Comparison of ENCODE assay signal across 8 cellular contexts in the genomic region with DNA sequence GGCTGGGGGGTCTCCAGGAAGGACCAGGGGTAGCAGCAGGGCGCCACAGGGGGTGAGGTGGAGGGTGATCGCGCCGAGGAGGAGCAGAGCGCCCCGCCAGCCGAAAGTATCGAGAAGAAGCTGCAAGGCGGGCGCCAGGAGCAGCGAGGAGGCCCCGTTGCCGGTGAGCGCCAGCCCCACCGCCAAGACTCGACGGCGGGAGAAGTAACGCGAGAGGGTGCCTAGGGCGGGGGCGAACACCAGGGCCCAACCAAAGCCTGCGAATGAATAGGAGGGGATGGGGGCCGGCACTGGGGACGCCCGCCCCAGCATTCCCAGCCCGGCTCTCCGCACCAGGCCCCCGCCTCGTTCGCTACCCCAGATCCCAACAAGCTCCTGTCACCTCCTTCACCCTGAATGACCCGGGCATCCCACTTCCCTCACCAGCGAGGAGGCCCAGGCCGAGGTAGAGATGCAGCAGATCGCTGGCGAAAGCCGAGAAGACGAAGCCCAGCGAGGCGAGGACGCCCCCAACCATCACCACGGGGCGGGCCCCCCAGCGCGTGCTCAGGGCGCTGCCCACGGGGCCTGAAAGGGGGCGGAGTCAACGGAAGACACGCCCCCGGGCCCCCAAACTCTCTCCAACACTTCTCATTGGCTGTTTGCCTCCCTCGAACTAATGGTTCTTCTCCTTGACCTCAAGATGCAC. TPM values are rescaled to one million over a fixed set of nuclear protein-coding genes. Genes with fewer than 3 reads are reported as not detected.
A peak's percentile ranks its signal among the peaks of the same experiment; 100 is the strongest.
DNase-seq lines count a peak whose midpoint lies in the region; ATAC-seq, FAIRE-seq and TF ChIP-seq lines count a peak whose summit lies in the region.

No MANE protein-coding gene starts in this region.

- peak overlapping the region; percentile 95 for H3K4me2 ChIP-seq in hepatocyte

- H3K9me3 ChIP-seq in hepatocyte (ENCODE audit: low read depth), result no peaks in the 10 kb centered on the region

- WGBS in hepatocyte (ENCODE audit: low lambda C conversion rate, missing lambda C conversion rate), result 16% methylated on average over 28 of the region's 52 CpGs

- H3K4me1 ChIP-seq in hepatocyte (ENCODE audit: insufficient read depth), result peaks cover 19% of the 10 kb centered on the region

- H3K36me3 Mint-ChIP-seq in activated T-helper 2 cell treated with anti-CD3 and anti-CD28 coated beads, Interferon-gamma antibody, Interleukin-2, Interleukin-4, amounts not matched to agents 10 μg/mL and 5 μg/mL and 100 μg/mL, durations not matched to agents 14 hours and 24 hours and 36 hours (ENCODE audit: low read depth), result peaks cover 8% of the 10 kb centered on the region

- H3K27me3 Mint-ChIP-seq in activated T-helper 2 cell treated with anti-CD3 and anti-CD28 coated beads, Interferon-gamma antibody, Interleukin-2, Interleukin-4, amounts not matched to agents 10 μg/mL and 5 μg/mL and 100 μg/mL, durations not matched to agents 14 hours and 24 hours and 36 hours (ENCODE audit: low read depth), result peaks cover 11% of the 10 kb centered on the region

- H3K27me3 ChIP-seq in hepatocyte, result peaks cover 13% of the 10 kb centered on the region

- no peak for TF ChIP-seq CTCF in hepatocyte (IDR thresholded peaks at IDR 0.05; ENCODE audit: poor library complexity)

- FAIRE-seq in GM12892 (lab: Jason Lieb, UNC), result peak; percentile 61

- peak overlapping the region; percentile 47 for H3K4me3 Mint-ChIP-seq in activated T-helper 2 cell treated with anti-CD3 and anti-CD28 coated beads, Interferon-gamma antibody, Interleukin-2, Interleukin-4, amounts not matched to agents 10 μg/mL and 5 μg/mL and 100 μg/mL, durations not matched to agents 14 hours and 24 hours and 36 hours (ENCODE audit: low read depth)

- in situ Hi-C loops in KBM-7 (cut with MboI; ENCODE audit: low pct_unique_long_range_greater_than_20kb, low sequenced_read_pairs), result loop anchor here (25.0 kb wide), 1 partner anchor 295 kb away; the partner anchor contains the start of genes ACAP1 and NEURL4

- H3K4me1 Mint-ChIP-seq in activated T-helper 2 cell treated with anti-CD3 and anti-CD28 coated beads, Interferon-gamma antibody, Interleukin-2, Interleukin-4, amounts not matched to agents 10 μg/mL and 5 μg/mL and 100 μg/mL, durations not matched to agents 14 hours and 24 hours and 36 hours (ENCODE audit: low read depth), result peaks cover 26% of the 10 kb centered on the region

- H3K4me3 ChIP-seq in hepatocyte, result peak overlapping the region; percentile 51

- H3K9me2 ChIP-seq in hepatocyte (replicated peaks; ENCODE audit: insufficient read depth), result no peaks in the 10 kb centered on the region

- no peak overlapping the region for H3K27ac Mint-ChIP-seq in activated T-helper 2 cell treated with anti-CD3 and anti-CD28 coated beads, Interferon-gamma antibody, Interleukin-2, Interleukin-4, amounts not matched to agents 10 μg/mL and 5 μg/mL and 100 μg/mL, durations not matched to agents 14 hours and 24 hours and 36 hours

- intact Hi-C loops in activated T-helper 2 cell treated with anti-CD3 and anti-CD28 coated beads, Interferon-gamma antibody, Interleukin-2, Interleukin-4, amounts not matched to agents 10 μg/mL and 5 μg/mL and 100 μg/mL, durations not matched to agents 14 hours and 24 hours and 36 hours (cut with micrococcal nuclease), result no loop called here

- H3K9me3 Mint-ChIP-seq in activated T-helper 2 cell treated with anti-CD3 and anti-CD28 coated beads, Interferon-gamma antibody, Interleukin-2, Interleukin-4, amounts not matched to agents 10 μg/mL and 5 μg/mL and 100 μg/mL, durations not matched to agents 14 hours and 24 hours and 36 hours, result no peaks in the 10 kb centered on the region

- H3K79me2 ChIP-seq in hepatocyte, result peaks cover under 1% of the 10 kb centered on the region

- H3K27ac ChIP-seq in hepatocyte, result no peak overlapping the region

- no peak for DNase-seq in GM12892 (ENCODE audit: insufficient read length)
- DNase-seq in activated T-helper 2 cell treated with anti-CD3 and anti-CD28 coated beads, Interferon-gamma antibody, Interleukin-2, Interleukin-4, amounts not matched to agents 10 μg/mL and 5 μg/mL and 100 μg/mL, durations not matched to agents 14 hours and 24 hours and 36 hours (ENCODE audit: low spot score), result no peak
- no peak for DNase-seq in hepatocyte (ENCODE audit: low spot score)
- peak; percentile 61 for DNase-seq in stimulated activated CD4-positive, alpha-beta T cell treated with anti-CD3 and anti-CD28 coated beads, Interleukin-15, amount 100 ng/mL, for 24 hours
- no peak for DNase-seq in SHP77 treated with DMSO at 0.1 percent for 48 hours (lab: John Stamatoyannopoulos, UW)
- DNase-seq in kidney glomerular epithelial cell (lab: John Stamatoyannopoulos, UW), result no peak
- DNase-seq in KBM-7, result no peak

- no peaks in the 10 kb centered on the region for H4K20me1 ChIP-seq in hepatocyte (ENCODE audit: insufficient read depth, poor library complexity, severe bottlenecking)

- peak overlapping the region; percentile 88 for H2AFZ ChIP-seq in hepatocyte

- TF ChIP-seq POLR2A in GM12892 (IDR thresholded peaks at IDR 0.05; ENCODE audit: low read depth, low read length), result peak; percentile 37; the same call in 1 of the 2 replicates

- no peaks in the 10 kb centered on the region for H3K36me3 ChIP-seq in hepatocyte (replicated peaks; ENCODE audit: insufficient read depth, low read depth)

- no peak for ATAC-seq in HG03025 (IDR thresholded peaks at IDR 0.05; ENCODE audit: low FRiP score, unreplicated experiment)

RNA-seq across cellular contexts. Expression of gene SLC16A11, which starts 1.2 kb away (rescaled TPM):
- 0.57 TPM for polyA plus RNA-seq in GM12892 (2012; ENCODE audit: missing spikeins)
- 0.37 and 0.46 TPM in 2 replicates for total RNA-seq in activated T-helper 2 cell treated with anti-CD3 and anti-CD28 coated beads, Interferon-gamma antibody, Interleukin-2, Interleukin-4, amounts not matched to agents 10 μg/mL and 5 μg/mL and 100 μg/mL, durations not matched to agents 14 hours and 24 hours and 36 hours
- 0.93 TPM in 1 of 2 replicates, not detected in the other for total RNA-seq in hepatocyte
- 2.4 and 3.6 TPM in 2 replicates for polyA plus RNA-seq in hepatocyte

RNA-seq across cellular contexts. Expression of gene SLC16A13, which starts 6.8 kb away (rescaled TPM):
- polyA plus RNA-seq in GM12892 (2012; ENCODE audit: missing spikeins), result 2.2 TPM
- total RNA-seq in activated T-helper 2 cell treated with anti-CD3 and anti-CD28 coated beads, Interferon-gamma antibody, Interleukin-2, Interleukin-4, amounts not matched to agents 10 μg/mL and 5 μg/mL and 100 μg/mL, durations not matched to agents 14 hours and 24 hours and 36 hours, result 15.8 and 17.4 TPM in 2 replicates
- total RNA-seq in hepatocyte, result 6.2 TPM in 2 replicates
- 18.8 and 21.1 TPM in 2 replicates for polyA plus RNA-seq in hepatocyte

RNA-seq across cellular contexts. Expression of gene BCL6B, which starts 19.8 kb away (rescaled TPM):
- polyA plus RNA-seq in GM12892 (2012; ENCODE audit: missing spikeins), result not detected
- total RNA-seq in activated T-helper 2 cell treated with anti-CD3 and anti-CD28 coated beads, Interferon-gamma antibody, Interleukin-2, Interleukin-4, amounts not matched to agents 10 μg/mL and 5 μg/mL and 100 μg/mL, durations not matched to agents 14 hours and 24 hours and 36 hours, result 0.80 and 1.0 TPM in 2 replicates
- total RNA-seq in hepatocyte, result 0.53 and 1.1 TPM in 2 replicates
- polyA plus RNA-seq in hepatocyte, result 0.95 and 1.1 TPM in 2 replicates

RNA-seq across cellular contexts. Expression of gene RNASEK, which starts 30.2 kb away (rescaled TPM):
- 120 TPM for polyA plus RNA-seq in GM12892 (2012; ENCODE audit: missing spikeins)
- 150 and 154 TPM in 2 replicates for total RNA-seq in activated T-helper 2 cell treated with anti-CD3 and anti-CD28 coated beads, Interferon-gamma antibody, Interleukin-2, Interleukin-4, amounts not matched to agents 10 μg/mL and 5 μg/mL and 100 μg/mL, durations not matched to agents 14 hours and 24 hours and 36 hours
- total RNA-seq in hepatocyte, result 309 and 434 TPM in 2 replicates
- 889 and 995 TPM in 2 replicates for polyA plus RNA-seq in hepatocyte

RNA-seq across cellular contexts. Expression of gene CLEC10A, which starts 37.4 kb away (rescaled TPM):
- polyA plus RNA-seq in GM12892 (2012; ENCODE audit: missing spikeins), result not detected
- not detected in 2 replicates for total RNA-seq in activated T-helper 2 cell treated with anti-CD3 and anti-CD28 coated beads, Interferon-gamma antibody, Interleukin-2, Interleukin-4, amounts not matched to agents 10 μg/mL and 5 μg/mL and 100 μg/mL, durations not matched to agents 14 hours and 24 hours and 36 hours
- 0.24 and 0.37 TPM in 2 replicates for total RNA-seq in hepatocyte
- 0.17 and 0.21 TPM in 2 replicates for polyA plus RNA-seq in hepatocyte
